ENCODE assay signal across 23 cellular contexts in genomic region chr17:45233423-45233924, GRCh38. TPM values are rescaled to one million over a fixed set of nuclear protein-coding genes. Genes with fewer than 3 reads are reported as not detected.
DNase-seq lines count a peak whose midpoint lies in the region; ATAC-seq and TF ChIP-seq lines count a peak whose summit lies in the region.
"Had no signal": no experiment of that assay in that cellular context is flagged by ENCODE, and none has a peak within 500 bp of the region (broad histone marks: within the 10 kb centered on the region; RNA-seq: fewer than 3 reads in every experiment).

No MANE protein-coding gene starts in this region.

- peak overlapping the region; percentile 84 for H3K27ac Mint-ChIP-seq in T-helper 2 cell treated with Interferon-gamma antibody and Interleukin-4, amounts not matched to agents 5 μg/mL and 100 μg/mL, for 36 hours
- H3K27ac Mint-ChIP-seq in CD8-positive, alpha-beta T cell: peak overlapping the region; percentile 100
- peak overlapping the region; percentile 97 for H3K27ac Mint-ChIP-seq in activated T-helper 2 cell treated with anti-CD3 and anti-CD28 coated beads, Interferon-gamma antibody, Interleukin-2, Interleukin-4, amounts not matched to agents 10 μg/mL and 5 μg/mL and 100 μg/mL, durations not matched to agents 14 hours and 24 hours and 36 hours
- H3K27ac Mint-ChIP-seq in naive thymus-derived CD8-positive, alpha-beta T cell: peak overlapping the region; percentile 82 to 100 (median 96)

- intact Hi-C loops in CD8-positive, alpha-beta T cell (cut with DNase I, micrococcal nuclease): no loop called here
- intact Hi-C loops in activated T-helper 2 cell treated with anti-CD3 and anti-CD28 coated beads, Interferon-gamma antibody, Interleukin-2, Interleukin-4, amounts not matched to agents 10 μg/mL and 5 μg/mL and 100 μg/mL, durations not matched to agents 14 hours and 24 hours and 36 hours (cut with micrococcal nuclease): no loop called here

- no peaks in the 10 kb centered on the region for H3K9me3 Mint-ChIP-seq in T-helper 2 cell treated with Interferon-gamma antibody and Interleukin-4, amounts not matched to agents 5 μg/mL and 100 μg/mL, for 36 hours
- H3K9me3 Mint-ChIP-seq in CD8-positive, alpha-beta T cell: no peaks in the 10 kb centered on the region
- H3K9me3 Mint-ChIP-seq in activated T-helper 2 cell treated with anti-CD3 and anti-CD28 coated beads, Interferon-gamma antibody, Interleukin-2, Interleukin-4, amounts not matched to agents 10 μg/mL and 5 μg/mL and 100 μg/mL, durations not matched to agents 14 hours and 24 hours and 36 hours: no peaks in the 10 kb centered on the region
- no peaks in the 10 kb centered on the region for H3K9me3 Mint-ChIP-seq in naive thymus-derived CD8-positive, alpha-beta T cell

- H3K4me3 ChIP-seq in CD8-positive, alpha-beta T cell (ENCODE audit: low read depth, low read length): no peak overlapping the region
- H3K4me3 ChIP-seq in hepatocyte: no peak overlapping the region
- H3K4me3 ChIP-seq: colonic mucosa, tibial nerve had no signal

- H3K36me3 ChIP-seq in CD8-positive, alpha-beta T cell (ENCODE audit: insufficient read depth, low read length): peaks cover 28% of the 10 kb centered on the region
- no peaks in the 10 kb centered on the region for H3K36me3 ChIP-seq in hepatocyte (replicated peaks; ENCODE audit: insufficient read depth, low read depth)
- H3K36me3 ChIP-seq: BE2C, colonic mucosa had no signal

- TF ChIP-seq POLR2A in GM18505 (IDR thresholded peaks at IDR 0.05; ENCODE audit: borderline replicate concordance, extremely low read depth, insufficient read depth, insufficient read length): no peak

- no peaks in the 10 kb centered on the region for H3K9me2 ChIP-seq in hepatocyte (replicated peaks; ENCODE audit: insufficient read depth)
- H3K9me2 ChIP-seq: SK-N-SH had no signal

- 86% methylated on average over 8 of the region's 8 CpGs for WGBS in hepatocyte (ENCODE audit: low lambda C conversion rate, missing lambda C conversion rate)

- TF ChIP-seq CTCF in CD8-positive, alpha-beta T cell (IDR thresholded peaks at IDR 0.05): no peak
- no peak for TF ChIP-seq CTCF in hepatocyte (IDR thresholded peaks at IDR 0.05; ENCODE audit: poor library complexity)

- no peak overlapping the region for H3K4me3 Mint-ChIP-seq in T-helper 2 cell treated with Interferon-gamma antibody and Interleukin-4, amounts not matched to agents 5 μg/mL and 100 μg/mL, for 36 hours
- H3K4me3 Mint-ChIP-seq in CD8-positive, alpha-beta T cell: peak overlapping the region; percentile 29
- peak overlapping the region; percentile 6 for H3K4me3 Mint-ChIP-seq in activated T-helper 2 cell treated with anti-CD3 and anti-CD28 coated beads, Interferon-gamma antibody, Interleukin-2, Interleukin-4, amounts not matched to agents 10 μg/mL and 5 μg/mL and 100 μg/mL, durations not matched to agents 14 hours and 24 hours and 36 hours (ENCODE audit: low read depth)
- H3K4me3 Mint-ChIP-seq in naive thymus-derived CD8-positive, alpha-beta T cell: peak overlapping the region in 3 of 10 donors; percentile 0 to 44 (median 31)

- no peaks in the 10 kb centered on the region for H4K20me1 ChIP-seq in hepatocyte (ENCODE audit: insufficient read depth, poor library complexity, severe bottlenecking)

- peaks cover 57% of the 10 kb centered on the region for H3K4me1 Mint-ChIP-seq in T-helper 2 cell treated with Interferon-gamma antibody and Interleukin-4, amounts not matched to agents 5 μg/mL and 100 μg/mL, for 36 hours (ENCODE audit: low read depth)
- peaks cover 73% of the 10 kb centered on the region for H3K4me1 Mint-ChIP-seq in CD8-positive, alpha-beta T cell (ENCODE audit: low read depth)
- H3K4me1 Mint-ChIP-seq in activated T-helper 2 cell treated with anti-CD3 and anti-CD28 coated beads, Interferon-gamma antibody, Interleukin-2, Interleukin-4, amounts not matched to agents 10 μg/mL and 5 μg/mL and 100 μg/mL, durations not matched to agents 14 hours and 24 hours and 36 hours (ENCODE audit: low read depth): peaks cover 66% of the 10 kb centered on the region
- peaks cover 51 to 85% (median 80%) of the 10 kb centered on the region in 4 donors for H3K4me1 Mint-ChIP-seq in naive thymus-derived CD8-positive, alpha-beta T cell

- no peak overlapping the region for H2AFZ ChIP-seq in hepatocyte

- CTCF ChIA-PET in CD8-positive, alpha-beta T cell (lab: Charles Lee): interaction anchor here (1.0 to 36.1 kb wide), 6 partner anchors 9 to 151 kb away, joined by 3 to 1097 read pairs (median 13); partner anchors contain the start of genes ACBD4 and FMNL1

- H3K27ac ChIP-seq in CD8-positive, alpha-beta T cell (ENCODE audit: low read depth, low read length): no peak overlapping the region
- no peak overlapping the region for H3K27ac ChIP-seq in hepatocyte
- H3K27ac ChIP-seq: colonic mucosa, epithelial cell of prostate, tibial nerve had no signal

- H3K9me3 ChIP-seq in CD8-positive, alpha-beta T cell (ENCODE audit: low read length): no peaks in the 10 kb centered on the region
- no peaks in the 10 kb centered on the region for H3K9me3 ChIP-seq in hepatocyte (ENCODE audit: low read depth)
- H3K9me3 ChIP-seq: BE2C, colonic mucosa, SK-N-SH, tibial nerve had no signal

- no peak overlapping the region for H3K4me2 ChIP-seq in hepatocyte
- H3K4me2 ChIP-seq: SK-N-SH had no signal

- no peaks in the 10 kb centered on the region for H3K79me2 ChIP-seq in hepatocyte

- H3K36me3 Mint-ChIP-seq in T-helper 2 cell treated with Interferon-gamma antibody and Interleukin-4, amounts not matched to agents 5 μg/mL and 100 μg/mL, for 36 hours (ENCODE audit: low read depth): peaks cover 52% of the 10 kb centered on the region
- peaks cover 66% of the 10 kb centered on the region for H3K36me3 Mint-ChIP-seq in CD8-positive, alpha-beta T cell
- peaks cover 86% of the 10 kb centered on the region for H3K36me3 Mint-ChIP-seq in activated T-helper 2 cell treated with anti-CD3 and anti-CD28 coated beads, Interferon-gamma antibody, Interleukin-2, Interleukin-4, amounts not matched to agents 10 μg/mL and 5 μg/mL and 100 μg/mL, durations not matched to agents 14 hours and 24 hours and 36 hours (ENCODE audit: low read depth)
- H3K36me3 Mint-ChIP-seq in naive thymus-derived CD8-positive, alpha-beta T cell: peaks cover 0 to 50% (median 16%) of the 10 kb centered on the region in 3 donors

- no peak for DNase-seq in T-helper 2 cell treated with Interferon-gamma antibody and Interleukin-4, amounts not matched to agents 5 μg/mL and 100 μg/mL, for 36 hours (ENCODE audit: low spot score)
- DNase-seq in T-helper 2 cell (no peak), hepatocyte (ENCODE audit: low spot score) (no peak)
- no peak for DNase-seq in CD8-positive, alpha-beta T cell
- DNase-seq in activated T-helper 2 cell treated with anti-CD3 and anti-CD28 coated beads, Interferon-gamma antibody, Interleukin-2, Interleukin-4, amounts not matched to agents 10 μg/mL and 5 μg/mL and 100 μg/mL, durations not matched to agents 14 hours and 24 hours and 36 hours (ENCODE audit: low spot score): no peak
- DNase-seq in naive thymus-derived CD8-positive, alpha-beta T cell: no peak
- DNase-seq: 8988T, activated gamma-delta T cell treated with Interleukin-2 at 50 U/mL for 16 hours, BE2C, colonic mucosa, foreskin melanocyte, kidney glomerular epithelial cell, mesendoderm, NCI-H146, NCI-H2227 treated with DMSO at 0.1 percent for 48 hours, SK-N-SH had no signal

- no peaks in the 10 kb centered on the region for H3K27me3 ChIP-seq in CD8-positive, alpha-beta T cell (ENCODE audit: insufficient read depth, low read length)
- H3K27me3 ChIP-seq in hepatocyte: no peaks in the 10 kb centered on the region
- H3K27me3 ChIP-seq: BE2C, colonic mucosa, tibial nerve had no signal

- POLR2A ChIA-PET in CD8-positive, alpha-beta T cell (lab: Charles Lee): interaction anchor here (6.8 kb wide), 1 partner anchor 13 kb away, joined by 98 read pairs; the partner anchor contains the start of gene FMNL1
- POLR2A ChIA-PET in naive thymus-derived CD8-positive, alpha-beta T cell (lab: Charles Lee): interaction anchor here (36.4 to 47.5 kb wide), 2 partner anchors 2 to 15 kb away, joined by 1514 read pairs; partner anchors contain the start of genes FMNL1 and SPATA32

- H3K27me3 Mint-ChIP-seq in T-helper 2 cell treated with Interferon-gamma antibody and Interleukin-4, amounts not matched to agents 5 μg/mL and 100 μg/mL, for 36 hours (ENCODE audit: low read depth): no peaks in the 10 kb centered on the region
- H3K27me3 Mint-ChIP-seq in CD8-positive, alpha-beta T cell (ENCODE audit: low read depth): no peaks in the 10 kb centered on the region
- no peaks in the 10 kb centered on the region for H3K27me3 Mint-ChIP-seq in activated T-helper 2 cell treated with anti-CD3 and anti-CD28 coated beads, Interferon-gamma antibody, Interleukin-2, Interleukin-4, amounts not matched to agents 10 μg/mL and 5 μg/mL and 100 μg/mL, durations not matched to agents 14 hours and 24 hours and 36 hours (ENCODE audit: low read depth)
- no peaks in the 10 kb centered on the region for H3K27me3 Mint-ChIP-seq in naive thymus-derived CD8-positive, alpha-beta T cell

- no peak for ATAC-seq in CD8-positive, alpha-beta T cell
- no peak for ATAC-seq in naive thymus-derived CD8-positive, alpha-beta T cell
- ATAC-seq in GM21619 (IDR thresholded peaks at IDR 0.05; ENCODE audit: unreplicated experiment) (no peak), GM18505 (IDR thresholded peaks at IDR 0.05; ENCODE audit: unreplicated experiment) (no peak)
- ATAC-seq: Panc1 had no signal

- H3K4me1 ChIP-seq in CD8-positive, alpha-beta T cell (ENCODE audit: insufficient read depth, low read length): peaks cover 67% of the 10 kb centered on the region
- H3K4me1 ChIP-seq in hepatocyte (ENCODE audit: insufficient read depth): peaks cover 11% of the 10 kb centered on the region

RNA-seq across cellular contexts. Expression of gene FMNL1, which starts 11.8 kb away (rescaled TPM):
- 100 to 1,000 TPM; 527 to 558 TPM for total RNA-seq in CD8-positive, alpha-beta T cell
- 469 and 475 TPM in 2 replicates for total RNA-seq in activated T-helper 2 cell treated with anti-CD3 and anti-CD28 coated beads, Interferon-gamma antibody, Interleukin-2, Interleukin-4, amounts not matched to agents 10 μg/mL and 5 μg/mL and 100 μg/mL, durations not matched to agents 14 hours and 24 hours and 36 hours
- 100 to 1,000 TPM; 383 to 394 TPM for total RNA-seq in naive thymus-derived CD8-positive, alpha-beta T cell
- polyA plus RNA-seq in naive thymus-derived CD8-positive, alpha-beta T cell: 10 to 100 TPM; 18.0 to 35.5 (median 21.5) TPM
- 0.30 and 1.4 TPM in 2 replicates for total RNA-seq in hepatocyte
- 1.2 and 2.9 TPM in 2 replicates for polyA plus RNA-seq in hepatocyte

RNA-seq across cellular contexts. Expression of gene SPATA32, which starts 28.4 kb away (rescaled TPM):
- total RNA-seq in CD8-positive, alpha-beta T cell: under 1 TPM in 1 of 2 experiments, not detected in 1; 0.22 TPM
- 0.37 and 0.67 TPM in 2 replicates for total RNA-seq in activated T-helper 2 cell treated with anti-CD3 and anti-CD28 coated beads, Interferon-gamma antibody, Interleukin-2, Interleukin-4, amounts not matched to agents 10 μg/mL and 5 μg/mL and 100 μg/mL, durations not matched to agents 14 hours and 24 hours and 36 hours
- under 1 TPM; 0.47 to 0.75 TPM for total RNA-seq in naive thymus-derived CD8-positive, alpha-beta T cell
- polyA plus RNA-seq in naive thymus-derived CD8-positive, alpha-beta T cell: under 1 TPM; 0.30 to 0.81 (median 0.44) TPM
- not detected in 2 replicates for total RNA-seq in hepatocyte
- 0.19 and 0.31 TPM in 2 replicates for polyA plus RNA-seq in hepatocyte
- total RNA-seq: colonic mucosa, M059J, tibial nerve had no signal
- polyA plus RNA-seq: neural cell, SK-N-SH had no signal

Comparison
In these comparisons a context has a peak if more than half of its experiments do, and no peak if none do; other contexts are left out.
1. RNA of gene FMNL1, which starts 11.8 kb away (total RNA-seq): 527 to 558 TPM in CD8-positive, alpha-beta T cell, 469 to 475 TPM in activated T-helper 2 cell treated with anti-CD3 and anti-CD28 coated beads, Interferon-gamma antibody, Interleukin-2, Interleukin-4, amounts not matched to agents 10 μg/mL and 5 μg/mL and 100 μg/mL, durations not matched to agents 14 hours and 24 hours and 36 hours and 383 to 394 TPM in naive thymus-derived CD8-positive, alpha-beta T cell; 0.30 to 1.4 TPM in hepatocyte; every median in the first group is over 100 times any median in the second.
2. Peak in every context shown above with its lines, with median percentiles within 50 percentile points of each other: H3K27ac Mint-ChIP-seq.